Comparison of ENCODE assay signal across 9 cellular contexts in the genomic region with DNA sequence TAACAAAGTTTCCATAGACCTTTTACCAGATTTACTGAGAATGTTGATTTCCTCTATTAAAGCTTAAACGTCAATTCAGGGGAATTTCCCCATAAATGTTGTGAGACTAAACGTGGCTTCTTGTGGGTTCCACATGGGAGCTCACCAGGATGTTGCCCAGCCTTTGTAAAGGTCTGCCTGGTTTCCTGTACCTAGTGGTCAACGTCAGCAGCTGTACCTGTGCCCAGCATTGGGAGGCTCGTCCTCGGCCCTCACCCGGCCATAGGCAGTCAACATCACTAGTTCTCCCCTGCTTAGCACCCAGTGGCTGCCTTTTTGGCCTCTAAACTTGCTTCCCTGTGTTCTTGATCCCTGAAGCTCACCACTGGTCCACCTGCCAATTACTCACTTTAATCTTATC. TPM values are rescaled to one million over a fixed set of nuclear protein-coding genes. Genes with fewer than 3 reads are reported as not detected.
A peak's percentile ranks its signal among the peaks of the same experiment; 100 is the strongest.
DNase-seq lines count a peak whose midpoint lies in the region; ATAC-seq, FAIRE-seq and TF ChIP-seq lines count a peak whose summit lies in the region.
"Had no signal": no experiment of that assay in that cellular context is flagged by ENCODE, and none has a peak within 500 bp of the region (broad histone marks: within the 10 kb centered on the region; RNA-seq: fewer than 3 reads in every experiment).

No MANE protein-coding gene starts in this region.

- no TSS peak for BruUV-seq in Calu3 (replicated peaks; lab: Mats Ljungman, UMichigan)

- H3K36me3 Mint-ChIP-seq in dendritic cell treated with granulocyte-macrophage colony-stimulating factor and Interleukin-4, amounts not matched to agents 40 ng/mL and 50 ng/mL, for 4 days (ENCODE audit: low read depth): no peaks in the 10 kb centered on the region
- H3K36me3 Mint-ChIP-seq in Calu3 (ENCODE audit: insufficient read depth, unreplicated experiment): no peaks in the 10 kb centered on the region

- H3K27ac Mint-ChIP-seq in dendritic cell treated with granulocyte-macrophage colony-stimulating factor and Interleukin-4, amounts not matched to agents 40 ng/mL and 50 ng/mL, for 4 days: peak overlapping the region; percentile 83
- H3K27ac Mint-ChIP-seq in Calu3 (ENCODE audit: unreplicated experiment): no peak overlapping the region

- CTCF ChIA-PET in Calu3 (lab: Charles Lee): no interaction called here

- DNase-seq in GM12892 (ENCODE audit: insufficient read length) (peak; percentile 29), OCI-M2 (lab: John Stamatoyannopoulos, UW; ENCODE audit: unreplicated experiment) (no peak), putamen (ENCODE audit: low spot score) (no peak), Calu3 (no peak), AG08396 (ENCODE audit: low spot score) (no peak)
- DNase-seq: right lobe of liver had no signal

- H3K4me1 Mint-ChIP-seq in dendritic cell treated with granulocyte-macrophage colony-stimulating factor and Interleukin-4, amounts not matched to agents 40 ng/mL and 50 ng/mL, for 4 days (ENCODE audit: low read depth): peaks cover 77% of the 10 kb centered on the region
- no peaks in the 10 kb centered on the region for H3K4me1 Mint-ChIP-seq in Calu3 (ENCODE audit: low read depth, unreplicated experiment)

- H3K27me3 Mint-ChIP-seq in dendritic cell treated with granulocyte-macrophage colony-stimulating factor and Interleukin-4, amounts not matched to agents 40 ng/mL and 50 ng/mL, for 4 days: no peaks in the 10 kb centered on the region
- peaks cover 9% of the 10 kb centered on the region for H3K27me3 Mint-ChIP-seq in Calu3 (ENCODE audit: unreplicated experiment)

- intact Hi-C loops in dendritic cell treated with granulocyte-macrophage colony-stimulating factor and Interleukin-4, amounts not matched to agents 40 ng/mL and 50 ng/mL, for 4 days (cut with micrococcal nuclease): loop anchor here (1.0 to 2.0 kb wide), 2 partner anchors 13 to 27 kb away; no protein-coding TSS in a partner anchor
- intact Hi-C loops in Calu3 (cut with micrococcal nuclease; ENCODE audit: unreplicated experiment): no loop called here

- peak; percentile 97 for FAIRE-seq in GM12892 (lab: Jason Lieb, UNC)

- ATAC-seq in GM19467 (IDR thresholded peaks at IDR 0.05; ENCODE audit: unreplicated experiment) (peak; percentile 54), HG03139 (IDR thresholded peaks at IDR 0.05; ENCODE audit: unreplicated experiment) (peak; percentile 48)
- ATAC-seq: right lobe of liver had no signal

- TF ChIP-seq CTCF in Calu3 (IDR thresholded peaks at IDR 0.05; ENCODE audit: unreplicated experiment): no peak

- H3K4me3 Mint-ChIP-seq in dendritic cell treated with granulocyte-macrophage colony-stimulating factor and Interleukin-4, amounts not matched to agents 40 ng/mL and 50 ng/mL, for 4 days: no peak overlapping the region
- no peak overlapping the region for H3K4me3 Mint-ChIP-seq in Calu3 (ENCODE audit: low read depth, unreplicated experiment)

- H3K9me3 Mint-ChIP-seq in dendritic cell treated with granulocyte-macrophage colony-stimulating factor and Interleukin-4, amounts not matched to agents 40 ng/mL and 50 ng/mL, for 4 days: no peaks in the 10 kb centered on the region
- H3K9me3 Mint-ChIP-seq in Calu3 (ENCODE audit: low read depth, unreplicated experiment): no peaks in the 10 kb centered on the region

- no peak for TF ChIP-seq POLR2A in GM12892 (IDR thresholded peaks at IDR 0.05; ENCODE audit: low read depth, low read length)

RNA-seq across cellular contexts. Expression of gene CD83, which starts 22.1 kb away (rescaled TPM):
- polyA plus RNA-seq in GM12892 (2012; ENCODE audit: missing spikeins): 54.7 TPM
- 5.1 and 6.5 TPM in 2 replicates for total RNA-seq in Calu3 (2022)
